In genomic region chr17:28903546-28903841, GRCh38 we compare ENCODE assay signal across 7 cellular contexts. TPM values are rescaled to one million over a fixed set of nuclear protein-coding genes. Genes with fewer than 3 reads are reported as not detected.
A peak's percentile ranks its signal among the peaks of the same experiment; 100 is the strongest.
DNase-seq lines count a peak whose midpoint lies in the region; TF ChIP-seq lines count a peak whose summit lies in the region.
"Not testable (repeated sequence)": the region's sequence is repeated elsewhere in the genome, so short reads cannot be mapped to it uniquely, and the experiment has no call there.

No MANE protein-coding gene starts in this region.

- not testable (repeated sequence) for H3K27me3 ChIP-seq in DOHH2 (ENCODE audit: control insufficient read depth, low read length); OCI-LY3 (ENCODE audit: low read depth, low read length); endodermal cell (ENCODE audit: control insufficient read depth, insufficient read depth, low read length, poor library complexity, severe bottlenecking); muscle layer of duodenum (ENCODE audit: low read depth, low read length); skeletal muscle satellite cell (ENCODE audit: control insufficient read depth, insufficient read depth, low read length)

- H3K9me2 ChIP-seq in DOHH2 (replicated peaks; ENCODE audit: control insufficient read depth, low read length), result not testable (repeated sequence)

- H3F3A ChIP-seq in DOHH2 (ENCODE audit: control insufficient read depth, insufficient read depth), result peaks cover 21% of the 10 kb centered on the region

- H3K4me2 ChIP-seq in DOHH2 (ENCODE audit: low read length) (peak overlapping the region; percentile 59), OCI-LY3 (ENCODE audit: low read length) (peak overlapping the region; percentile 61; the same call in 1 of the 2 replicates), skeletal muscle satellite cell (ENCODE audit: low read length) (peak overlapping the region; percentile 99)

- not testable (repeated sequence) for DNase-seq in activated CD4-positive, alpha-beta T cell treated with anti-CD3 and anti-CD28 coated beads, Interleukin-2, amount 10 ng/mL, durations not matched to agents 7 days and 5 days; activated naive CD8-positive, alpha-beta T cell treated with anti-CD3 and anti-CD28 coated beads for 36 hours; endodermal cell

- not testable (repeated sequence) for H3K27ac ChIP-seq in DOHH2 (ENCODE audit: low read depth, low read length); endodermal cell (ENCODE audit: low read depth, low read length); muscle layer of duodenum (ENCODE audit: low read length)
- peak overlapping the region; percentile 21; the same call in 1 of the 2 replicates for H3K27ac ChIP-seq in OCI-LY3 (ENCODE audit: low read length)

- not testable (repeated sequence) for H3K9me3 Mint-ChIP-seq in activated CD4-positive, alpha-beta T cell treated with anti-CD3 and anti-CD28 coated beads, Interleukin-2, amount 10 ng/mL, durations not matched to agents 7 days and 5 days; activated naive CD8-positive, alpha-beta T cell treated with anti-CD3 and anti-CD28 coated beads for 36 hours; endodermal cell

- H3K4me3 Mint-ChIP-seq in activated CD4-positive, alpha-beta T cell treated with anti-CD3 and anti-CD28 coated beads, Interleukin-2, amount 10 ng/mL, durations not matched to agents 7 days and 5 days, result peak overlapping the region; percentile 88
- peak overlapping the region; percentile 66 for H3K4me3 Mint-ChIP-seq in activated naive CD8-positive, alpha-beta T cell treated with anti-CD3 and anti-CD28 coated beads for 36 hours
- H3K4me3 Mint-ChIP-seq in endodermal cell, result peak overlapping the region; percentile 67

- H3K9ac ChIP-seq in OCI-LY3 (ENCODE audit: low read length); endodermal cell (ENCODE audit: extremely low read depth, low read length, poor library complexity, severe bottlenecking); skeletal muscle satellite cell (ENCODE audit: low read depth, low read length): not testable (repeated sequence)

- H3K27me3 Mint-ChIP-seq in activated CD4-positive, alpha-beta T cell treated with anti-CD3 and anti-CD28 coated beads, Interleukin-2, amount 10 ng/mL, durations not matched to agents 7 days and 5 days; activated naive CD8-positive, alpha-beta T cell treated with anti-CD3 and anti-CD28 coated beads for 36 hours; endodermal cell (ENCODE audit: insufficient read depth): not testable (repeated sequence)

- peaks cover 44% of the 10 kb centered on the region for H3K36me3 ChIP-seq in DOHH2 (ENCODE audit: control insufficient read depth, low read length)
- H3K36me3 ChIP-seq in OCI-LY3 (replicated peaks; ENCODE audit: low read depth, low read length), result peaks cover 49% of the 10 kb centered on the region
- peaks cover 48% of the 10 kb centered on the region for H3K36me3 ChIP-seq in endodermal cell (ENCODE audit: control insufficient read depth, insufficient read depth, low read length)
- peaks cover 16 to 21% of the 10 kb centered on the region in 2 donors for H3K36me3 ChIP-seq in muscle layer of duodenum (ENCODE audit: control insufficient read depth in 1 of 2, insufficient read depth in 2 of 2, low read length in 2 of 2)
- peaks cover 32% of the 10 kb centered on the region for H3K36me3 ChIP-seq in skeletal muscle satellite cell (ENCODE audit: insufficient read depth, low read length)

- CTCF ChIA-PET in activated CD4-positive, alpha-beta T cell treated with anti-CD3 and anti-CD28 coated beads, Interleukin-2, amount 10 ng/mL, durations not matched to agents 7 days and 5 days (lab: Charles Lee), result interaction anchor here (0.6 to 5.3 kb wide), 10 partner anchors 9 to 176 kb away, joined by 3 to 32 read pairs (median 6); partner anchors contain the start of genes NEK8 and TLCD1

- not testable (repeated sequence) for H4K20me1 ChIP-seq in DOHH2 (ENCODE audit: control insufficient read depth, insufficient read depth, low read depth, low read length); OCI-LY3 (ENCODE audit: insufficient read depth, low read length)

- H3K4me3 ChIP-seq in DOHH2 (ENCODE audit: low read length), result peak overlapping the region; percentile 58
- peak overlapping the region; percentile 59 for H3K4me3 ChIP-seq in OCI-LY3 (ENCODE audit: low read length)
- H3K4me3 ChIP-seq in endodermal cell (ENCODE audit: low read length), result peak overlapping the region; percentile 93
- peak overlapping the region; percentile 60 to 75 for H3K4me3 ChIP-seq in muscle layer of duodenum (ENCODE audit: low read depth in 1 of 2, low read length in 2 of 2)
- not testable (repeated sequence) for H3K4me3 ChIP-seq in skeletal muscle satellite cell (ENCODE audit: low read length)

- H2AFZ ChIP-seq in OCI-LY3 (ENCODE audit: low read depth, low read length), result not testable (repeated sequence)

- POLR2A ChIA-PET in activated CD4-positive, alpha-beta T cell treated with anti-CD3 and anti-CD28 coated beads, Interleukin-2, amount 10 ng/mL, durations not matched to agents 7 days and 5 days (lab: Charles Lee), result not testable (repeated sequence)

- H3K36me3 Mint-ChIP-seq in activated CD4-positive, alpha-beta T cell treated with anti-CD3 and anti-CD28 coated beads, Interleukin-2, amount 10 ng/mL, durations not matched to agents 7 days and 5 days (ENCODE audit: low read depth), result peaks cover 40% of the 10 kb centered on the region
- peaks cover 31% of the 10 kb centered on the region for H3K36me3 Mint-ChIP-seq in activated naive CD8-positive, alpha-beta T cell treated with anti-CD3 and anti-CD28 coated beads for 36 hours
- H3K36me3 Mint-ChIP-seq in endodermal cell (ENCODE audit: low read depth), result peaks cover 41% of the 10 kb centered on the region

- H3K4me1 ChIP-seq in DOHH2 (ENCODE audit: control insufficient read depth, low read length), result peaks cover 19% of the 10 kb centered on the region
- H3K4me1 ChIP-seq in OCI-LY3 (ENCODE audit: low read length), result peaks cover 27% of the 10 kb centered on the region
- H3K4me1 ChIP-seq in endodermal cell (ENCODE audit: control insufficient read depth, insufficient read depth, low read length); skeletal muscle satellite cell (ENCODE audit: control insufficient read depth, insufficient read depth, low read length): not testable (repeated sequence)
- H3K4me1 ChIP-seq in muscle layer of duodenum (ENCODE audit: control insufficient read depth in 1 of 2, insufficient read depth in 2 of 2, low read length in 2 of 2), result peaks cover 12 to 34% of the 10 kb centered on the region in 2 donors

- H3K27ac Mint-ChIP-seq in activated CD4-positive, alpha-beta T cell treated with anti-CD3 and anti-CD28 coated beads, Interleukin-2, amount 10 ng/mL, durations not matched to agents 7 days and 5 days, result peak overlapping the region; percentile 65
- H3K27ac Mint-ChIP-seq in activated naive CD8-positive, alpha-beta T cell treated with anti-CD3 and anti-CD28 coated beads for 36 hours; endodermal cell: not testable (repeated sequence)

- TF ChIP-seq CTCF in DOHH2 (IDR thresholded peaks at IDR 0.05; ENCODE audit: low read depth, low read length, poor library complexity, severe bottlenecking); OCI-LY3 (IDR thresholded peaks at IDR 0.05; ENCODE audit: low read depth, low read length); endodermal cell (conservative IDR thresholded peaks at IDR 0.05): not testable (repeated sequence)

- 90 to 98% methylated on average over 5 of the region's 5 CpGs for WGBS in endodermal cell (ENCODE audit: insufficient coverage in 1 of 2, insufficient read length in 1 of 2), 2 experiments

- H3K79me2 ChIP-seq in DOHH2 (ENCODE audit: control insufficient read depth, low read length), result peaks cover 19% of the 10 kb centered on the region
- H3K79me2 ChIP-seq in OCI-LY3 (ENCODE audit: low read length), result peaks cover 38% of the 10 kb centered on the region

- not testable (repeated sequence) for H3K9me3 ChIP-seq in DOHH2 (ENCODE audit: control insufficient read depth, insufficient read depth, low read length); OCI-LY3 (ENCODE audit: insufficient read depth, low read length); endodermal cell (ENCODE audit: control insufficient read depth, low read length); muscle layer of duodenum (ENCODE audit: control insufficient read depth in 1 of 2, low read length in 2 of 2); skeletal muscle satellite cell (replicated peaks; ENCODE audit: low read length)

- H3K4me1 Mint-ChIP-seq in activated CD4-positive, alpha-beta T cell treated with anti-CD3 and anti-CD28 coated beads, Interleukin-2, amount 10 ng/mL, durations not matched to agents 7 days and 5 days, result peaks cover 41% of the 10 kb centered on the region
- H3K4me1 Mint-ChIP-seq in activated naive CD8-positive, alpha-beta T cell treated with anti-CD3 and anti-CD28 coated beads for 36 hours, result peaks cover 27% of the 10 kb centered on the region
- not testable (repeated sequence) for H3K4me1 Mint-ChIP-seq in endodermal cell

RNA-seq across cellular contexts. Expression of gene DHRS13, which starts 0.6 kb away (rescaled TPM):
- 10 to 100 TPM; 26.8 to 27.8 TPM for total RNA-seq in activated CD4-positive, alpha-beta T cell treated with anti-CD3 and anti-CD28 coated beads, Interleukin-2, amount 10 ng/mL, durations not matched to agents 7 days and 5 days
- total RNA-seq in activated naive CD8-positive, alpha-beta T cell treated with anti-CD3 and anti-CD28 coated beads for 36 hours, result 10 to 100 TPM; 31.8 to 34.1 TPM
- total RNA-seq in endodermal cell, result 10 to 100 TPM; 19.1 to 24.8 TPM
- polyA plus RNA-seq in endodermal cell (2013, experiment 1 of 2), result 17.5 TPM
- polyA plus RNA-seq in endodermal cell (2013, experiment 2 of 2), result 14.9 TPM
- 3.8 and 4.6 TPM in 2 replicates for total RNA-seq in skeletal muscle satellite cell (2012; rRNA removed)

RNA-seq across cellular contexts. Expression of gene FLOT2, which starts 6.0 kb away (rescaled TPM):
- 100 to 1,000 TPM; 200 to 212 TPM for total RNA-seq in activated CD4-positive, alpha-beta T cell treated with anti-CD3 and anti-CD28 coated beads, Interleukin-2, amount 10 ng/mL, durations not matched to agents 7 days and 5 days
- total RNA-seq in activated naive CD8-positive, alpha-beta T cell treated with anti-CD3 and anti-CD28 coated beads for 36 hours, result 10 to 100 TPM; 56.2 to 65.2 TPM
- total RNA-seq in endodermal cell, result 100 to 1,000 TPM; 195 to 215 TPM
- 90.5 TPM for polyA plus RNA-seq in endodermal cell (2013, experiment 1 of 2)
- 92.9 TPM for polyA plus RNA-seq in endodermal cell (2013, experiment 2 of 2)
- 31.9 and 32.5 TPM in 2 replicates for total RNA-seq in skeletal muscle satellite cell (2012; rRNA removed)

RNA-seq across cellular contexts. Expression of gene PHF12, which starts 47.8 kb away (rescaled TPM):
- 10 to 100 TPM; 72.3 to 78.1 TPM for total RNA-seq in activated CD4-positive, alpha-beta T cell treated with anti-CD3 and anti-CD28 coated beads, Interleukin-2, amount 10 ng/mL, durations not matched to agents 7 days and 5 days
- total RNA-seq in activated naive CD8-positive, alpha-beta T cell treated with anti-CD3 and anti-CD28 coated beads for 36 hours, result 10 to 100 TPM; 41.4 to 45.7 TPM
- 10 to 100 TPM; 60.0 to 61.0 TPM for total RNA-seq in endodermal cell
- polyA plus RNA-seq in endodermal cell (2013, experiment 1 of 2), result 41.2 TPM
- 39.4 TPM for polyA plus RNA-seq in endodermal cell (2013, experiment 2 of 2)
- 13.3 and 27.1 TPM in 2 replicates for total RNA-seq in skeletal muscle satellite cell (2012; rRNA removed)

RNA-seq across cellular contexts. Expression of gene ERAL1, which starts 48.7 kb away (rescaled TPM):
- total RNA-seq in activated CD4-positive, alpha-beta T cell treated with anti-CD3 and anti-CD28 coated beads, Interleukin-2, amount 10 ng/mL, durations not matched to agents 7 days and 5 days, result 10 to 100 TPM; 40.8 to 42.9 TPM
- total RNA-seq in activated naive CD8-positive, alpha-beta T cell treated with anti-CD3 and anti-CD28 coated beads for 36 hours, result 10 to 100 TPM; 77.6 to 80.4 TPM
- 10 to 100 TPM; 54.2 to 60.9 TPM for total RNA-seq in endodermal cell
- 61.4 TPM for polyA plus RNA-seq in endodermal cell (2013, experiment 1 of 2)
- 58.7 TPM for polyA plus RNA-seq in endodermal cell (2013, experiment 2 of 2)
- total RNA-seq in skeletal muscle satellite cell (2012; rRNA removed), result 29.7 and 38.2 TPM in 2 replicates
